ENCODE assay signal across 1 cellular context in the genomic region with DNA sequence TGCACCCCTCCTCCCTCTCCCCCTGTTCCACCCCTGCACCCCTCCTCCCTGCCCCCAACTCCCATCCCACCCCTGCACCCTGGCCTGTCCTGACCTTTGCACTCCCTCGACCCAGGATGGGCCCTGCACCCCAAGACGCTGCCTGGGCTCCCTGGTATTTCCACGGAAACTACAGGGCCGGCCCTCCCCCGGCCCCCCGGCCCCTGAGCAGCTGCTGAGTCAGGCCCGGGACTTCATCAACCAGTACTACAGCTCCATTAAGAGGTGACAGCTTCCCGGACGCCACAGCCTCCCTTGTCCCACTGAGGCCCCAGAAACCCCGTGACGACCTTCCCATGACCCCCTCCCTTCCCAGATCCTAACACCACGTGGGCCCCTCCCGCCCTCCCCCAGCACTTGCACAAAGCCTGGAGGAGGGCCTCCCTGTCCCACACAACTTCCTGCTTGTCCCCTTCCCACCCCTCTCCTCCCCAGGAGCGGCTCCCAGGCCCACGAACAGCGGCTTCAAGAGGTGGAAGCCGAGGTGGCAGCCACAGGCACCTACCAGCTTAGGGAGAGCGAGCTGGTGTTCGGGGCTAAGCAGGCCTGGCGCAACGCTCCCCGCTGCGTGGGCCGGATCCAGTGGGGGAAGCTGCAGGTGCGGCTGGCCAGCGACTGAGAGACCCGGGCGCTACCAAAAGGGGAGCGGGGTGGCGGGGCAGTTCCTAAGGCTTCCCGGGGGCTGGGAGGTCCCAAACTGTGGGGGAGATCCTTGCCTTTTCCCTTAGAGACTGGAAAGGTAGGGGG.
TF ChIP-seq lines count a peak whose summit lies in the region.

No MANE protein-coding gene starts in this region.

TF ChIP-seq in K562, 482 proteins besides CTCF, POLR2A, EP300 and RAD21 (continued from another document):
- TF ChIP-seq HLTF (IDR thresholded peaks at IDR 0.05), result no peak
- no peak for TF ChIP-seq ZKSCAN3 (CRISPR knock-in tag; IDR thresholded peaks at IDR 0.05)
- no peak for TF ChIP-seq FOXJ3 (CRISPR knock-in tag; IDR thresholded peaks at IDR 0.05)
- no peak for TF ChIP-seq CSDE1 (IDR thresholded peaks at IDR 0.05)
- TF ChIP-seq, protein P1, sequence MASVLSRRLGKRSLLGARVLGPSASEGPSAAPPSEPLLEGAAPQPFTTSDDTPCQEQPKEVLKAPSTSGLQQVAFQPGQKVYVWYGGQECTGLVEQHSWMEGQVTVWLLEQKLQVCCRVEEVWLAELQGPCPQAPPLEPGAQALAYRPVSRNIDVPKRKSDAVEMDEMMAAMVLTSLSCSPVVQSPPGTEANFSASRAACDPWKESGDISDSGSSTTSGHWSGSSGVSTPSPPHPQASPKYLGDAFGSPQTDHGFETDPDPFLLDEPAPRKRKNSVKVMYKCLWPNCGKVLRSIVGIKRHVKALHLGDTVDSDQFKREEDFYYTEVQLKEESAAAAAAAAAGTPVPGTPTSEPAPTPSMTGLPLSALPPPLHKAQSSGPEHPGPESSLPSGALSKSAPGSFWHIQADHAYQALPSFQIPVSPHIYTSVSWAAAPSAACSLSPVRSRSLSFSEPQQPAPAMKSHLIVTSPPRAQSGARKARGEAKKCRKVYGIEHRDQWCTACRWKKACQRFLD (CRISPR knock-in tag; IDR thresholded peaks at IDR 0.05), result no peak; the same call in 1 of the 2 replicates
- no peak for TF ChIP-seq GTF2A2 (tag; IDR thresholded peaks at IDR 0.05)
- peak; percentile 29 for TF ChIP-seq MYC (IDR thresholded peaks at IDR 0.05; ENCODE audit: low read depth, low read length)
- TF ChIP-seq MYC (CRISPR knock-in tag; IDR thresholded peaks at IDR 0.05; ENCODE audit: borderline replicate concordance, low read depth), result no peak
- TF ChIP-seq SRF (CRISPR knock-in tag; IDR thresholded peaks at IDR 0.05), result no peak
- TF ChIP-seq, protein P2, sequence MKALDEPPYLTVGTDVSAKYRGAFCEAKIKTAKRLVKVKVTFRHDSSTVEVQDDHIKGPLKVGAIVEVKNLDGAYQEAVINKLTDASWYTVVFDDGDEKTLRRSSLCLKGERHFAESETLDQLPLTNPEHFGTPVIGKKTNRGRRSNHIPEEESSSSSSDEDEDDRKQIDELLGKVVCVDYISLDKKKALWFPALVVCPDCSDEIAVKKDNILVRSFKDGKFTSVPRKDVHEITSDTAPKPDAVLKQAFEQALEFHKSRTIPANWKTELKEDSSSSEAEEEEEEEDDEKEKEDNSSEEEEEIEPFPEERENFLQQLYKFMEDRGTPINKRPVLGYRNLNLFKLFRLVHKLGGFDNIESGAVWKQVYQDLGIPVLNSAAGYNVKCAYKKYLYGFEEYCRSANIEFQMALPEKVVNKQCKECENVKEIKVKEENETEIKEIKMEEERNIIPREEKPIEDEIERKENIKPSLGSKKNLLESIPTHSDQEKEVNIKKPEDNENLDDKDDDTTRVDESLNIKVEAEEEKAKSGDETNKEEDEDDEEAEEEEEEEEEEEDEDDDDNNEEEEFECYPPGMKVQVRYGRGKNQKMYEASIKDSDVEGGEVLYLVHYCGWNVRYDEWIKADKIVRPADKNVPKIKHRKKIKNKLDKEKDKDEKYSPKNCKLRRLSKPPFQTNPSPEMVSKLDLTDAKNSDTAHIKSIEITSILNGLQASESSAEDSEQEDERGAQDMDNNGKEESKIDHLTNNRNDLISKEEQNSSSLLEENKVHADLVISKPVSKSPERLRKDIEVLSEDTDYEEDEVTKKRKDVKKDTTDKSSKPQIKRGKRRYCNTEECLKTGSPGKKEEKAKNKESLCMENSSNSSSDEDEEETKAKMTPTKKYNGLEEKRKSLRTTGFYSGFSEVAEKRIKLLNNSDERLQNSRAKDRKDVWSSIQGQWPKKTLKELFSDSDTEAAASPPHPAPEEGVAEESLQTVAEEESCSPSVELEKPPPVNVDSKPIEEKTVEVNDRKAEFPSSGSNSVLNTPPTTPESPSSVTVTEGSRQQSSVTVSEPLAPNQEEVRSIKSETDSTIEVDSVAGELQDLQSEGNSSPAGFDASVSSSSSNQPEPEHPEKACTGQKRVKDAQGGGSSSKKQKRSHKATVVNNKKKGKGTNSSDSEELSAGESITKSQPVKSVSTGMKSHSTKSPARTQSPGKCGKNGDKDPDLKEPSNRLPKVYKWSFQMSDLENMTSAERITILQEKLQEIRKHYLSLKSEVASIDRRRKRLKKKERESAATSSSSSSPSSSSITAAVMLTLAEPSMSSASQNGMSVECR (CRISPR knock-in tag; IDR thresholded peaks at IDR 0.05), result no peak
- no peak for TF ChIP-seq ZNF507 (tag; conservative IDR thresholded peaks at IDR 0.05)
- TF ChIP-seq ZNF316 (IDR thresholded peaks at IDR 0.05), result peak; percentile 42; the same call in 1 of the 2 replicates
- TF ChIP-seq NR2C2 (CRISPR knock-in tag; IDR thresholded peaks at IDR 0.05), result no peak
- TF ChIP-seq NR2C2 (tag; IDR thresholded peaks at IDR 0.05), result no peak
- TF ChIP-seq CREB1 (IDR thresholded peaks at IDR 0.05), result no peak
- no peak for TF ChIP-seq CREB1 (CRISPR knock-in tag; IDR thresholded peaks at IDR 0.05)
- TF ChIP-seq, protein P3, sequence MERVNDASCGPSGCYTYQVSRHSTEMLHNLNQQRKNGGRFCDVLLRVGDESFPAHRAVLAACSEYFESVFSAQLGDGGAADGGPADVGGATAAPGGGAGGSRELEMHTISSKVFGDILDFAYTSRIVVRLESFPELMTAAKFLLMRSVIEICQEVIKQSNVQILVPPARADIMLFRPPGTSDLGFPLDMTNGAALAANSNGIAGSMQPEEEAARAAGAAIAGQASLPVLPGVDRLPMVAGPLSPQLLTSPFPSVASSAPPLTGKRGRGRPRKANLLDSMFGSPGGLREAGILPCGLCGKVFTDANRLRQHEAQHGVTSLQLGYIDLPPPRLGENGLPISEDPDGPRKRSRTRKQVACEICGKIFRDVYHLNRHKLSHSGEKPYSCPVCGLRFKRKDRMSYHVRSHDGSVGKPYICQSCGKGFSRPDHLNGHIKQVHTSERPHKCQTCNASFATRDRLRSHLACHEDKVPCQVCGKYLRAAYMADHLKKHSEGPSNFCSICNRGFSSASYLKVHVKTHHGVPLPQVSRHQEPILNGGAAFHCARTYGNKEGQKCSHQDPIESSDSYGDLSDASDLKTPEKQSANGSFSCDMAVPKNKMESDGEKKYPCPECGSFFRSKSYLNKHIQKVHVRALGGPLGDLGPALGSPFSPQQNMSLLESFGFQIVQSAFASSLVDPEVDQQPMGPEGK (CRISPR knock-in tag; IDR thresholded peaks at IDR 0.05; ENCODE audit: borderline replicate concordance), result no peak
- no peak for TF ChIP-seq NFYB (IDR thresholded peaks at IDR 0.05; ENCODE audit: extremely low read depth, insufficient read length)
- TF ChIP-seq, protein P4, sequence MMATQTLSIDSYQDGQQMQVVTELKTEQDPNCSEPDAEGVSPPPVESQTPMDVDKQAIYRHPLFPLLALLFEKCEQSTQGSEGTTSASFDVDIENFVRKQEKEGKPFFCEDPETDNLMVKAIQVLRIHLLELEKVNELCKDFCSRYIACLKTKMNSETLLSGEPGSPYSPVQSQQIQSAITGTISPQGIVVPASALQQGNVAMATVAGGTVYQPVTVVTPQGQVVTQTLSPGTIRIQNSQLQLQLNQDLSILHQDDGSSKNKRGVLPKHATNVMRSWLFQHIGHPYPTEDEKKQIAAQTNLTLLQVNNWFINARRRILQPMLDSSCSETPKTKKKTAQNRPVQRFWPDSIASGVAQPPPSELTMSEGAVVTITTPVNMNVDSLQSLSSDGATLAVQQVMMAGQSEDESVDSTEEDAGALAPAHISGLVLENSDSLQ (IDR thresholded peaks at IDR 0.05), result peak; percentile 23; the same call in 1 of the 2 replicates
- TF ChIP-seq ZC3H8 (IDR thresholded peaks at IDR 0.05), result no peak
- no peak for TF ChIP-seq TRIM24 (IDR thresholded peaks at IDR 0.05)
- TF ChIP-seq, protein P5, sequence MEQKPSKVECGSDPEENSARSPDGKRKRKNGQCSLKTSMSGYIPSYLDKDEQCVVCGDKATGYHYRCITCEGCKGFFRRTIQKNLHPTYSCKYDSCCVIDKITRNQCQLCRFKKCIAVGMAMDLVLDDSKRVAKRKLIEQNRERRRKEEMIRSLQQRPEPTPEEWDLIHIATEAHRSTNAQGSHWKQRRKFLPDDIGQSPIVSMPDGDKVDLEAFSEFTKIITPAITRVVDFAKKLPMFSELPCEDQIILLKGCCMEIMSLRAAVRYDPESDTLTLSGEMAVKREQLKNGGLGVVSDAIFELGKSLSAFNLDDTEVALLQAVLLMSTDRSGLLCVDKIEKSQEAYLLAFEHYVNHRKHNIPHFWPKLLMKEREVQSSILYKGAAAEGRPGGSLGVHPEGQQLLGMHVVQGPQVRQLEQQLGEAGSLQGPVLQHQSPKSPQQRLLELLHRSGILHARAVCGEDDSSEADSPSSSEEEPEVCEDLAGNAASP (IDR thresholded peaks at IDR 0.05), result no peak
- no peak for TF ChIP-seq ZNF253 (CRISPR knock-in tag; conservative IDR thresholded peaks at IDR 0.05)
- TF ChIP-seq ZNF384 (IDR thresholded peaks at IDR 0.05; ENCODE audit: low read depth, low read length), result no peak
- no peak for TF ChIP-seq PTBP1 (IDR thresholded peaks at IDR 0.05; ENCODE audit: low read depth, low read length)
- TF ChIP-seq KDM4B (IDR thresholded peaks at IDR 0.05; ENCODE audit: borderline replicate concordance in 2 of 2, low read depth in 1 of 2), result no peak; a peak in 1 of 4 replicates
- TF ChIP-seq, protein P6, sequence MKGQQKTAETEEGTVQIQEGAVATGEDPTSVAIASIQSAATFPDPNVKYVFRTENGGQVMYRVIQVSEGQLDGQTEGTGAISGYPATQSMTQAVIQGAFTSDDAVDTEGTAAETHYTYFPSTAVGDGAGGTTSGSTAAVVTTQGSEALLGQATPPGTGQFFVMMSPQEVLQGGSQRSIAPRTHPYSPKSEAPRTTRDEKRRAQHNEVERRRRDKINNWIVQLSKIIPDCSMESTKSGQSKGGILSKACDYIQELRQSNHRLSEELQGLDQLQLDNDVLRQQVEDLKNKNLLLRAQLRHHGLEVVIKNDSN (CRISPR knock-in tag; IDR thresholded peaks at IDR 0.05), result no peak
- peak; percentile 66 for TF ChIP-seq NFE2 (IDR thresholded peaks at IDR 0.05; ENCODE audit: low read depth)
- no peak for TF ChIP-seq ELF4 (CRISPR knock-in tag; IDR thresholded peaks at IDR 0.05)
- no peak for TF ChIP-seq ZNF239 (CRISPR knock-in tag; IDR thresholded peaks at IDR 0.05)
- TF ChIP-seq BHLHE40 (IDR thresholded peaks at IDR 0.05; ENCODE audit: low read length), result no peak; the same call in none of the 2 replicates
- no peak for TF ChIP-seq ZNF586 (CRISPR knock-in tag; conservative IDR thresholded peaks at IDR 0.05)
- TF ChIP-seq, protein P7, sequence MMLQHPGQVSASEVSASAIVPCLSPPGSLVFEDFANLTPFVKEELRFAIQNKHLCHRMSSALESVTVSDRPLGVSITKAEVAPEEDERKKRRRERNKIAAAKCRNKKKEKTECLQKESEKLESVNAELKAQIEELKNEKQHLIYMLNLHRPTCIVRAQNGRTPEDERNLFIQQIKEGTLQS (IDR thresholded peaks at IDR 0.05), result peak; percentile 41
- TF ChIP-seq, protein P7 (CRISPR knock-in tag; conservative IDR thresholded peaks at IDR 0.05), result no peak
- TF ChIP-seq ASH1L (IDR thresholded peaks at IDR 0.05; ENCODE audit: borderline replicate concordance, low read depth, partially characterized antibody), result no peak
- TF ChIP-seq SMARCE1 (IDR thresholded peaks at IDR 0.05), result no peak
TF ChIP-seq in K562: peak in this region for 56.
